In genomic region chr15:33671456-33671855, GRCh38 we compare ENCODE assay signal across 13 cellular contexts.
A peak's percentile ranks its signal among the peaks of the same experiment; 100 is the strongest.
DNase-seq lines count a peak whose midpoint lies in the region; ATAC-seq, FAIRE-seq and TF ChIP-seq lines count a peak whose summit lies in the region.
"Had no signal": no experiment of that assay in that cellular context is flagged by ENCODE, and none has a peak within 500 bp of the region (broad histone marks: within the 10 kb centered on the region; RNA-seq: fewer than 3 reads in every experiment).

No MANE protein-coding gene starts in this region.

- H3K4me1 Mint-ChIP-seq in effector memory CD8-positive, alpha-beta T cell (ENCODE audit: low read depth in 2 of 2), result no peaks in the 10 kb centered on the region
- H3K4me1 Mint-ChIP-seq: activated naive CD8-positive, alpha-beta T cell treated with anti-CD3 and anti-CD28 coated beads for 36 hours had no signal

- no peaks in the 10 kb centered on the region for H3K9me3 Mint-ChIP-seq in effector memory CD8-positive, alpha-beta T cell
- H3K9me3 Mint-ChIP-seq: activated naive CD8-positive, alpha-beta T cell treated with anti-CD3 and anti-CD28 coated beads for 36 hours; T-helper 2 cell treated with Interferon-gamma antibody and Interleukin-4, amounts not matched to agents 5 μg/mL and 100 μg/mL, for 36 hours had no signal

- FAIRE-seq in GM12892 (lab: Jason Lieb, UNC), result no peak

- TF ChIP-seq POLR2A in GM12892 (IDR thresholded peaks at IDR 0.05; ENCODE audit: low read depth, low read length), result no peak

- DNase-seq in GM12892 (ENCODE audit: insufficient read length), result peak; percentile 16
- no peak for DNase-seq in effector memory CD8-positive, alpha-beta T cell
- no peak for DNase-seq in OCI-M1 (lab: John Stamatoyannopoulos, UW)
- no peak for DNase-seq in stimulated activated naive CD4-positive, alpha-beta T cell treated with Interleukin-2 at 50 U/mL for 16 hours (lab: John Stamatoyannopoulos, UW)
- DNase-seq: activated naive CD8-positive, alpha-beta T cell treated with anti-CD3 and anti-CD28 coated beads for 36 hours; cerebellar nuclear complex; DMS53; NCI-H146 had no signal

- ATAC-seq in GM19452 (IDR thresholded peaks at IDR 0.05; ENCODE audit: unreplicated experiment) (peak; percentile 83), HG02870 (IDR thresholded peaks at IDR 0.05; ENCODE audit: unreplicated experiment) (peak; percentile 87), HG03565 (IDR thresholded peaks at IDR 0.05; ENCODE audit: unreplicated experiment) (peak; percentile 80), HG02840 (IDR thresholded peaks at IDR 0.05; ENCODE audit: low FRiP score, unreplicated experiment) (no peak)
- no peak for ATAC-seq in effector memory CD8-positive, alpha-beta T cell (replicated peaks)

- H3K36me3 Mint-ChIP-seq in effector memory CD8-positive, alpha-beta T cell (ENCODE audit: insufficient read depth), result no peaks in the 10 kb centered on the region
- H3K36me3 Mint-ChIP-seq: activated naive CD8-positive, alpha-beta T cell treated with anti-CD3 and anti-CD28 coated beads for 36 hours had no signal

- peaks cover 35 to 50% of the 10 kb centered on the region in 2 donors for H3K27me3 Mint-ChIP-seq in effector memory CD8-positive, alpha-beta T cell

- H3K4me3 Mint-ChIP-seq in effector memory CD8-positive, alpha-beta T cell, result no peak overlapping the region
- H3K4me3 Mint-ChIP-seq: activated naive CD8-positive, alpha-beta T cell treated with anti-CD3 and anti-CD28 coated beads for 36 hours; T-helper 2 cell treated with Interferon-gamma antibody and Interleukin-4, amounts not matched to agents 5 μg/mL and 100 μg/mL, for 36 hours had no signal

- H3K27ac Mint-ChIP-seq in effector memory CD8-positive, alpha-beta T cell, result no peak overlapping the region
- H3K27ac Mint-ChIP-seq: activated naive CD8-positive, alpha-beta T cell treated with anti-CD3 and anti-CD28 coated beads for 36 hours; T-helper 2 cell treated with Interferon-gamma antibody and Interleukin-4, amounts not matched to agents 5 μg/mL and 100 μg/mL, for 36 hours had no signal

Comparison
In these comparisons a context has a peak if more than half of its experiments do, and no peak if none do; other contexts are left out.
1. ATAC-seq: peak in GM19452 (single experiment), HG02870 (single experiment) and HG03565 (single experiment); none in effector memory CD8-positive, alpha-beta T cell (single experiment) and HG02840 (single experiment).